Comparison of ENCODE assay signal across 9 cellular contexts in genomic region chr1:165481820-165482532, GRCh38. TPM values are rescaled to one million over a fixed set of nuclear protein-coding genes. Genes with fewer than 3 reads are reported as not detected.
DNase-seq lines count a peak whose midpoint lies in the region; ATAC-seq and TF ChIP-seq lines count a peak whose summit lies in the region.
"Had no signal": no experiment of that assay in that cellular context is flagged by ENCODE, and none has a peak within 500 bp of the region (broad histone marks: within the 10 kb centered on the region; RNA-seq: fewer than 3 reads in every experiment).

No MANE protein-coding gene starts in this region.

- H3K36me3 Mint-ChIP-seq in stimulated activated effector memory CD8-positive, alpha-beta T cell treated with anti-CD3 and anti-CD28 coated beads, Interleukin-12 subunit alpha, Interleukin-12 subunit beta, amount 100 ng/mL, for 72 hours: no peaks in the 10 kb centered on the region
- H3K36me3 Mint-ChIP-seq: CD4-positive, alpha-beta memory T cell had no signal

- peaks cover 20% of the 10 kb centered on the region for H3K4me1 Mint-ChIP-seq in stimulated activated effector memory CD8-positive, alpha-beta T cell treated with anti-CD3 and anti-CD28 coated beads, Interleukin-12 subunit alpha, Interleukin-12 subunit beta, amount 100 ng/mL, for 72 hours

- no peaks in the 10 kb centered on the region for H3K27me3 ChIP-seq in RWPE2 (ENCODE audit: insufficient read depth, poor library complexity, severe bottlenecking)

- peak; percentile 33 to 45 for DNase-seq in activated CD4-positive, alpha-beta T cell treated with anti-CD3 and anti-CD28 coated beads, Interleukin-2, amount 50 U/mL, for 48 hours
- no peak for DNase-seq in activated CD4-positive, alpha-beta T cell treated with anti-CD3 and anti-CD28 coated beads, Interleukin-2, amount 50 U/mL, for 4 hours
- no peak for DNase-seq in RWPE2 (ENCODE audit: low spot score)
- peak; percentile 84 for DNase-seq in fibroblast of villous mesenchyme (ENCODE audit: low read depth)
- DNase-seq in stimulated activated effector memory CD8-positive, alpha-beta T cell treated with anti-CD3 and anti-CD28 coated beads, Interleukin-12 subunit alpha, Interleukin-12 subunit beta, amount 100 ng/mL, for 72 hours (ENCODE audit: low spot score in 2 of 2): no peak
- no peak for DNase-seq in activated gamma-delta T cell (lab: John Stamatoyannopoulos, UW)
- DNase-seq in anterior cingulate cortex (lab: John Stamatoyannopoulos, UW): no peak
- no peak for DNase-seq in posterior cingulate gyrus
- DNase-seq: CD4-positive, alpha-beta memory T cell had no signal

- ATAC-seq in RWPE2 (ENCODE audit: low read depth): peak; percentile 96
- ATAC-seq in stimulated activated effector memory CD8-positive, alpha-beta T cell treated with anti-CD3 and anti-CD28 coated beads, Interleukin-12 subunit alpha, Interleukin-12 subunit beta, amount 100 ng/mL, for 72 hours: peak; percentile 59

- H3K4me1 ChIP-seq in RWPE2 (ENCODE audit: insufficient read depth, poor library complexity, severe bottlenecking): no peaks in the 10 kb centered on the region

- TF ChIP-seq CTCF in RWPE2 (IDR thresholded peaks at IDR 0.05; ENCODE audit: poor library complexity, severe bottlenecking) (no peak), fibroblast of villous mesenchyme (IDR thresholded peaks at IDR 0.05; ENCODE audit: insufficient read depth, low read depth, low read length) (no peak)

- H3K9me3 Mint-ChIP-seq in stimulated activated effector memory CD8-positive, alpha-beta T cell treated with anti-CD3 and anti-CD28 coated beads, Interleukin-12 subunit alpha, Interleukin-12 subunit beta, amount 100 ng/mL, for 72 hours: no peaks in the 10 kb centered on the region

- H3K4me3 ChIP-seq in RWPE2 (ENCODE audit: severe bottlenecking) (no peak overlapping the region), fibroblast of villous mesenchyme (ENCODE audit: low read depth, low read length) (no peak overlapping the region)

- no peaks in the 10 kb centered on the region for H3K36me3 ChIP-seq in RWPE2 (ENCODE audit: low read depth)

- intact Hi-C loops in posterior cingulate gyrus (cut with DNase I): no loop called here

- H3K9me3 ChIP-seq in RWPE2 (ENCODE audit: severe bottlenecking): no peaks in the 10 kb centered on the region

- H3K4me3 Mint-ChIP-seq in stimulated activated effector memory CD8-positive, alpha-beta T cell treated with anti-CD3 and anti-CD28 coated beads, Interleukin-12 subunit alpha, Interleukin-12 subunit beta, amount 100 ng/mL, for 72 hours: no peak overlapping the region
- H3K4me3 Mint-ChIP-seq: CD4-positive, alpha-beta memory T cell had no signal

- H3K27ac ChIP-seq in RWPE2 (ENCODE audit: poor library complexity, severe bottlenecking): no peak overlapping the region

- no peak overlapping the region for H3K27ac Mint-ChIP-seq in stimulated activated effector memory CD8-positive, alpha-beta T cell treated with anti-CD3 and anti-CD28 coated beads, Interleukin-12 subunit alpha, Interleukin-12 subunit beta, amount 100 ng/mL, for 72 hours

RNA-seq across cellular contexts. Expression of gene RXRG, which starts 37.0 kb away (rescaled TPM):
- total RNA-seq in fibroblast of villous mesenchyme: not detected in 2 replicates
- total RNA-seq: CD4-positive, alpha-beta memory T cell had no signal

Comparison
In these comparisons a context has a peak if more than half of its experiments do, and no peak if none do; other contexts are left out.
1. DNase-seq: peak in activated CD4-positive, alpha-beta T cell treated with anti-CD3 and anti-CD28 coated beads, Interleukin-2, amount 50 U/mL, for 48 hours (2 of 2) and fibroblast of villous mesenchyme (single experiment); none in activated CD4-positive, alpha-beta T cell treated with anti-CD3 and anti-CD28 coated beads, Interleukin-2, amount 50 U/mL, for 4 hours (0 of 2), RWPE2 (single experiment), stimulated activated effector memory CD8-positive, alpha-beta T cell treated with anti-CD3 and anti-CD28 coated beads, Interleukin-12 subunit alpha, Interleukin-12 subunit beta, amount 100 ng/mL, for 72 hours (0 of 2), activated gamma-delta T cell (single experiment), anterior cingulate cortex (0 of 58) and posterior cingulate gyrus (0 of 10).